Comparison of ENCODE assay signal across 1 cellular context in the genomic region with DNA sequence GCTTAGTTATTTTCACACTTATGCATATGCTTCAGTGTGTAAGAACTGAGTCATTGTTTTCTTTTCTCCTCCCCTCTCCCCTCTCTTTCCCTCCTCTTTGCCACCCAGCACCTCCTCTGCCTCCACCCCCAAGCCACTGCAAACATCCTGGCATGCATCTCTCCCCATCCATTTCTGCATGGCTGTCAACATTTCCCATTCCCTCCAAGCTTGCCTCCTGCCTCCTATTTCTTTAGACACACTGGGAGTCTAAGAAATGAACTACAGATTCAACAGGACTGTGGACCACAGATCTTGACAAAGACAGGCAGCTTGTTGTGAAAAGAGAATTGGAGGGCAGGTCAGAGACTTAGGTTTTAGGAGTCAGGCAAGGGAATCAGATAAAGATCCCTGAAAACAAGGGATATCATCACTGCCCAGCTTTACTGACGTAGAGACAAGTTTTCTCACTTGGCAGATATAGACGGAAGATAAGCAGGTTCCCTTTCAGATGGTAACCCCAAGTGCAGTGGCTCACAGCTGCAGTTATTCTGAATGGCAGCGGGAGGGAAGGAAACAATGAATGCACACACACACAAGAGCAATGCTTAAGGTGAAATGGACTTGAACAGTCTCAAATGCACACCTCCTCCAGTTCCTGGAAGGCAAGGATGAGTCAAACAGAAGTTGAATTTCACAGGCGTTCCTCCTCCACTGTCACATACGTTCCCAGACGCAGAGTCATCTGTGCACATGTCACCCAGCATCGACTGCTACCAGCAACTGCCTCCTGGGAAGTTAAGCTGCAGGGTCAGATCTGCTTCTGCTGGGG.
TF ChIP-seq lines count a peak whose summit lies in the region.

No MANE protein-coding gene starts in this region.

TF ChIP-seq in K562, 482 proteins besides CTCF, POLR2A, EP300 and RAD21 (continued from another document and continues in another):
- TF ChIP-seq CEBPZ (IDR thresholded peaks at IDR 0.05; ENCODE audit: borderline replicate concordance, low read depth, low read length) = no peak
- TF ChIP-seq SNRNP70 (optimal IDR thresholded peaks at IDR 0.05; ENCODE audit: low read depth, low read length) = no peak
- no peak for TF ChIP-seq DMBX1 (CRISPR knock-in tag; IDR thresholded peaks at IDR 0.05; ENCODE audit: borderline replicate concordance)
- peak in 1 of 2 experiments; percentile 58; a peak in 1 of 4 replicates for TF ChIP-seq MAZ (CRISPR knock-in tag; conservative IDR thresholded peaks at IDR 0.05 in 1 of 2, IDR thresholded peaks at IDR 0.05 in 1 of 2)
- no peak for TF ChIP-seq HMG20B (CRISPR knock-in tag; IDR thresholded peaks at IDR 0.05)
- no peak for TF ChIP-seq CBX1 (IDR thresholded peaks at IDR 0.05; ENCODE audit: low read depth)
- no peak for TF ChIP-seq ZNF212 (CRISPR knock-in tag; IDR thresholded peaks at IDR 0.05)
- no peak for TF ChIP-seq UBTF (IDR thresholded peaks at IDR 0.05; ENCODE audit: borderline replicate concordance in 1 of 2, low read depth in 2 of 2, low read length in 2 of 2)
- TF ChIP-seq ARID1B (IDR thresholded peaks at IDR 0.05) = peak; percentile 73
- TF ChIP-seq PHF8 (IDR thresholded peaks at IDR 0.05; ENCODE audit: borderline replicate concordance, low read length) = no peak
- TF ChIP-seq CBFA2T2 (conservative IDR thresholded peaks at IDR 0.05) = peak; percentile 35
- peak; percentile 30 to 48; a peak in 3 of 4 replicates for TF ChIP-seq NRF1 (conservative IDR thresholded peaks at IDR 0.05 in 1 of 2, IDR thresholded peaks at IDR 0.05 in 1 of 2)
- no peak for TF ChIP-seq ZKSCAN3 (CRISPR knock-in tag; IDR thresholded peaks at IDR 0.05)
- TF ChIP-seq POLR3G (IDR thresholded peaks at IDR 0.05; ENCODE audit: extremely low read depth, insufficient read length, insufficient replicate concordance) = no peak
- no peak for TF ChIP-seq FOXM1 (IDR thresholded peaks at IDR 0.05; ENCODE audit: low read depth)
- TF ChIP-seq FOXM1 (CRISPR knock-in tag; IDR thresholded peaks at IDR 0.05; ENCODE audit: low read depth) = no peak
- TF ChIP-seq ZBTB8A (IDR thresholded peaks at IDR 0.05; ENCODE audit: partially characterized antibody) = no peak
- TF ChIP-seq HSF4 (CRISPR knock-in tag; IDR thresholded peaks at IDR 0.05; ENCODE audit: borderline replicate concordance) = no peak
- TF ChIP-seq SMARCA4 (IDR thresholded peaks at IDR 0.05) = peak; percentile 55; the same call in 1 of the 2 replicates
- no peak for TF ChIP-seq HLTF (IDR thresholded peaks at IDR 0.05)
- TF ChIP-seq DDX20 (tag; IDR thresholded peaks at IDR 0.05; ENCODE audit: low read depth) = no peak
- TF ChIP-seq MGA (IDR thresholded peaks at IDR 0.05) = peak; percentile 43; the same call in 1 of the 2 replicates
- TF ChIP-seq CTBP1 (IDR thresholded peaks at IDR 0.05; ENCODE audit: borderline replicate concordance) = peak; percentile 80
- no peak for TF ChIP-seq ZNF140 (CRISPR knock-in tag; IDR thresholded peaks at IDR 0.05)
- no peak for TF ChIP-seq ZNF75A (CRISPR knock-in tag; IDR thresholded peaks at IDR 0.05)
- TF ChIP-seq, protein P1, sequence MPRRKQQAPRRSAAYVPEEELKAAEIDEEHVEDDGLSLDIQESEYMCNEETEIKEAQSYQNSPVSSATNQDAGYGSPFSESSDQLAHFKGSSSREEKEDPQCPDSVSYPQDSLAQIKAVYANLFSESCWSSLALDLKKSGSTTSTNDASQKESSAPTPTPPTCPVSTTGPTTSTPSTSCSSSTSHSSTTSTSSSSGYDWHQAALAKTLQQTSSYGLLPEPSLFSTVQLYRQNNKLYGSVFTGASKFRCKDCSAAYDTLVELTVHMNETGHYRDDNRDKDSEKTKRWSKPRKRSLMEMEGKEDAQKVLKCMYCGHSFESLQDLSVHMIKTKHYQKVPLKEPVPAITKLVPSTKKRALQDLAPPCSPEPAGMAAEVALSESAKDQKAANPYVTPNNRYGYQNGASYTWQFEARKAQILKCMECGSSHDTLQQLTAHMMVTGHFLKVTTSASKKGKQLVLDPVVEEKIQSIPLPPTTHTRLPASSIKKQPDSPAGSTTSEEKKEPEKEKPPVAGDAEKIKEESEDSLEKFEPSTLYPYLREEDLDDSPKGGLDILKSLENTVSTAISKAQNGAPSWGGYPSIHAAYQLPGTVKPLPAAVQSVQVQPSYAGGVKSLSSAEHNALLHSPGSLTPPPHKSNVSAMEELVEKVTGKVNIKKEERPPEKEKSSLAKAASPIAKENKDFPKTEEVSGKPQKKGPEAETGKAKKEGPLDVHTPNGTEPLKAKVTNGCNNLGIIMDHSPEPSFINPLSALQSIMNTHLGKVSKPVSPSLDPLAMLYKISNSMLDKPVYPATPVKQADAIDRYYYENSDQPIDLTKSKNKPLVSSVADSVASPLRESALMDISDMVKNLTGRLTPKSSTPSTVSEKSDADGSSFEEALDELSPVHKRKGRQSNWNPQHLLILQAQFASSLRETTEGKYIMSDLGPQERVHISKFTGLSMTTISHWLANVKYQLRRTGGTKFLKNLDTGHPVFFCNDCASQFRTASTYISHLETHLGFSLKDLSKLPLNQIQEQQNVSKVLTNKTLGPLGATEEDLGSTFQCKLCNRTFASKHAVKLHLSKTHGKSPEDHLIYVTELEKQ (CRISPR knock-in tag; IDR thresholded peaks at IDR 0.05) = no peak
- TF ChIP-seq HMBOX1 (IDR thresholded peaks at IDR 0.05) = no peak
- no peak for TF ChIP-seq CHD1 (IDR thresholded peaks at IDR 0.05; ENCODE audit: low read length)
- TF ChIP-seq, protein P2, sequence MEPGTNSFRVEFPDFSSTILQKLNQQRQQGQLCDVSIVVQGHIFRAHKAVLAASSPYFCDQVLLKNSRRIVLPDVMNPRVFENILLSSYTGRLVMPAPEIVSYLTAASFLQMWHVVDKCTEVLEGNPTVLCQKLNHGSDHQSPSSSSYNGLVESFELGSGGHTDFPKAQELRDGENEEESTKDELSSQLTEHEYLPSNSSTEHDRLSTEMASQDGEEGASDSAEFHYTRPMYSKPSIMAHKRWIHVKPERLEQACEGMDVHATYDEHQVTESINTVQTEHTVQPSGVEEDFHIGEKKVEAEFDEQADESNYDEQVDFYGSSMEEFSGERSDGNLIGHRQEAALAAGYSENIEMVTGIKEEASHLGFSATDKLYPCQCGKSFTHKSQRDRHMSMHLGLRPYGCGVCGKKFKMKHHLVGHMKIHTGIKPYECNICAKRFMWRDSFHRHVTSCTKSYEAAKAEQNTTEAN (CRISPR knock-in tag; IDR thresholded peaks at IDR 0.05) = no peak
- no peak for TF ChIP-seq EP400 (IDR thresholded peaks at IDR 0.05)
- TF ChIP-seq NR4A1 (CRISPR knock-in tag; IDR thresholded peaks at IDR 0.05) = no peak
- no peak for TF ChIP-seq NR4A1 (tag; IDR thresholded peaks at IDR 0.05)
